ENCODE assay signal across 1 cellular context in genomic region chr2:174059178-174059874, GRCh38.
TF ChIP-seq lines count a peak whose summit lies in the region.

No MANE protein-coding gene starts in this region.

TF ChIP-seq in K562, 482 proteins besides CTCF, POLR2A, EP300 and RAD21 (continued from another document and continues in another):
- TF ChIP-seq ZNF407 (IDR thresholded peaks at IDR 0.05; ENCODE audit: low read depth) (no peak), ARID4B (CRISPR knock-in tag; IDR thresholded peaks at IDR 0.05) (no peak), MBD2 (IDR thresholded peaks at IDR 0.05; ENCODE audit: borderline replicate concordance, low read depth) (no peak), CREB1 (IDR thresholded peaks at IDR 0.05) (peak; percentile 45; the same call in 1 of the 2 replicates), CREB1 (CRISPR knock-in tag; IDR thresholded peaks at IDR 0.05) (no peak), ZC3H11A (IDR thresholded peaks at IDR 0.05; ENCODE audit: low read depth, low read length) (no peak), TCFL5 (CRISPR knock-in tag; conservative IDR thresholded peaks at IDR 0.05) (no peak), ZNF57 (CRISPR knock-in tag; IDR thresholded peaks at IDR 0.05) (no peak), KAT7 (CRISPR knock-in tag; IDR thresholded peaks at IDR 0.05; ENCODE audit: borderline replicate concordance) (no peak), VEZF1 (CRISPR knock-in tag; IDR thresholded peaks at IDR 0.05) (peak; percentile 40; the same call in 1 of the 2 replicates), ZNF277 (CRISPR knock-in tag; IDR thresholded peaks at IDR 0.05; ENCODE audit: borderline replicate concordance) (no peak), STAG1 (CRISPR knock-in tag; IDR thresholded peaks at IDR 0.05; ENCODE audit: borderline replicate concordance) (no peak), ZNF41 (CRISPR knock-in tag; conservative IDR thresholded peaks at IDR 0.05) (no peak), ZC3H4 (CRISPR knock-in tag; IDR thresholded peaks at IDR 0.05; ENCODE audit: borderline replicate concordance) (no peak), ATF4 (CRISPR knock-in tag; IDR thresholded peaks at IDR 0.05) (no peak), ID3 (CRISPR knock-in tag; IDR thresholded peaks at IDR 0.05) (no peak), ID3 (tag; IDR thresholded peaks at IDR 0.05) (0 out of 2 replicates have a peak, but pooled peaks have one; percentile 24), JUNB (CRISPR knock-in tag; conservative IDR thresholded peaks at IDR 0.05) (no peak), MCM7 (IDR thresholded peaks at IDR 0.05) (no peak), RFX7 (CRISPR knock-in tag; IDR thresholded peaks at IDR 0.05) (no peak), ZNF175 (CRISPR knock-in tag; IDR thresholded peaks at IDR 0.05; ENCODE audit: low read depth) (peak; percentile 89), HMGXB4 (CRISPR knock-in tag; IDR thresholded peaks at IDR 0.05) (no peak), REST (CRISPR knock-in tag; IDR thresholded peaks at IDR 0.05; ENCODE audit: low read depth) (no peak), ZNF165 (CRISPR knock-in tag; IDR thresholded peaks at IDR 0.05; ENCODE audit: borderline replicate concordance) (no peak), POLR2AphosphoS2 (IDR thresholded peaks at IDR 0.05; ENCODE audit: low read length) (no peak), USF1 (CRISPR knock-in tag; IDR thresholded peaks at IDR 0.05) (peak; percentile 50; the same call in 1 of the 2 replicates), EGR1 (conservative IDR thresholded peaks at IDR 0.05) (no peak), ZNF124 (CRISPR knock-in tag; IDR thresholded peaks at IDR 0.05) (no peak), HOMEZ (CRISPR knock-in tag; IDR thresholded peaks at IDR 0.05) (no peak), CBFA2T3 (IDR thresholded peaks at IDR 0.05) (peak; percentile 98), FOSL1 (tag; conservative IDR thresholded peaks at IDR 0.05) (peak; percentile 96), PHB (CRISPR knock-in tag; IDR thresholded peaks at IDR 0.05) (no peak), PURB (CRISPR knock-in tag; IDR thresholded peaks at IDR 0.05; ENCODE audit: low read depth) (no peak)
